Comparison of ENCODE assay signal across 1 cellular context in the genomic region with DNA sequence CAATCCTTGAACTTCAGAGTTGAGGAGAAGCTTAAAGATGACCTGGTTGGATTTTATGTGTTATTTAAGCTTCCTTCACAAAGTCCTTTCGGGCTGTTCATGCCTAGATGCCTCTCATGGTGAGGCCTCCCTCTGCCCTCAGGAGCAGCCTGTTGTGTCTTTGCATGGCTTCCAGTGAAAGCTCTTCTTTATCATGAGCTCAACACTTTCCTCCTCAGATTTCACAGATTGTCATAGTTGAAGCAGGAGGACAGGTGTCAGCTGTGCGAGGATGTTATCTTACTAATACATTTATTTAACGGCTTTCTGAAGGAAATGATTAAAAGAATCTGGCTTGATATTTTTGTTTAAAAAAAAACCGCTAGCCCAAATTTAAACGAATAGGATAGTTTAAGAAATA.
TF ChIP-seq lines count a peak whose summit lies in the region.

No MANE protein-coding gene starts in this region.

TF ChIP-seq in GM23338, 12 proteins besides CTCF, POLR2A, EP300 and RAD21 (continued from another document):
- TF ChIP-seq, protein P1, sequence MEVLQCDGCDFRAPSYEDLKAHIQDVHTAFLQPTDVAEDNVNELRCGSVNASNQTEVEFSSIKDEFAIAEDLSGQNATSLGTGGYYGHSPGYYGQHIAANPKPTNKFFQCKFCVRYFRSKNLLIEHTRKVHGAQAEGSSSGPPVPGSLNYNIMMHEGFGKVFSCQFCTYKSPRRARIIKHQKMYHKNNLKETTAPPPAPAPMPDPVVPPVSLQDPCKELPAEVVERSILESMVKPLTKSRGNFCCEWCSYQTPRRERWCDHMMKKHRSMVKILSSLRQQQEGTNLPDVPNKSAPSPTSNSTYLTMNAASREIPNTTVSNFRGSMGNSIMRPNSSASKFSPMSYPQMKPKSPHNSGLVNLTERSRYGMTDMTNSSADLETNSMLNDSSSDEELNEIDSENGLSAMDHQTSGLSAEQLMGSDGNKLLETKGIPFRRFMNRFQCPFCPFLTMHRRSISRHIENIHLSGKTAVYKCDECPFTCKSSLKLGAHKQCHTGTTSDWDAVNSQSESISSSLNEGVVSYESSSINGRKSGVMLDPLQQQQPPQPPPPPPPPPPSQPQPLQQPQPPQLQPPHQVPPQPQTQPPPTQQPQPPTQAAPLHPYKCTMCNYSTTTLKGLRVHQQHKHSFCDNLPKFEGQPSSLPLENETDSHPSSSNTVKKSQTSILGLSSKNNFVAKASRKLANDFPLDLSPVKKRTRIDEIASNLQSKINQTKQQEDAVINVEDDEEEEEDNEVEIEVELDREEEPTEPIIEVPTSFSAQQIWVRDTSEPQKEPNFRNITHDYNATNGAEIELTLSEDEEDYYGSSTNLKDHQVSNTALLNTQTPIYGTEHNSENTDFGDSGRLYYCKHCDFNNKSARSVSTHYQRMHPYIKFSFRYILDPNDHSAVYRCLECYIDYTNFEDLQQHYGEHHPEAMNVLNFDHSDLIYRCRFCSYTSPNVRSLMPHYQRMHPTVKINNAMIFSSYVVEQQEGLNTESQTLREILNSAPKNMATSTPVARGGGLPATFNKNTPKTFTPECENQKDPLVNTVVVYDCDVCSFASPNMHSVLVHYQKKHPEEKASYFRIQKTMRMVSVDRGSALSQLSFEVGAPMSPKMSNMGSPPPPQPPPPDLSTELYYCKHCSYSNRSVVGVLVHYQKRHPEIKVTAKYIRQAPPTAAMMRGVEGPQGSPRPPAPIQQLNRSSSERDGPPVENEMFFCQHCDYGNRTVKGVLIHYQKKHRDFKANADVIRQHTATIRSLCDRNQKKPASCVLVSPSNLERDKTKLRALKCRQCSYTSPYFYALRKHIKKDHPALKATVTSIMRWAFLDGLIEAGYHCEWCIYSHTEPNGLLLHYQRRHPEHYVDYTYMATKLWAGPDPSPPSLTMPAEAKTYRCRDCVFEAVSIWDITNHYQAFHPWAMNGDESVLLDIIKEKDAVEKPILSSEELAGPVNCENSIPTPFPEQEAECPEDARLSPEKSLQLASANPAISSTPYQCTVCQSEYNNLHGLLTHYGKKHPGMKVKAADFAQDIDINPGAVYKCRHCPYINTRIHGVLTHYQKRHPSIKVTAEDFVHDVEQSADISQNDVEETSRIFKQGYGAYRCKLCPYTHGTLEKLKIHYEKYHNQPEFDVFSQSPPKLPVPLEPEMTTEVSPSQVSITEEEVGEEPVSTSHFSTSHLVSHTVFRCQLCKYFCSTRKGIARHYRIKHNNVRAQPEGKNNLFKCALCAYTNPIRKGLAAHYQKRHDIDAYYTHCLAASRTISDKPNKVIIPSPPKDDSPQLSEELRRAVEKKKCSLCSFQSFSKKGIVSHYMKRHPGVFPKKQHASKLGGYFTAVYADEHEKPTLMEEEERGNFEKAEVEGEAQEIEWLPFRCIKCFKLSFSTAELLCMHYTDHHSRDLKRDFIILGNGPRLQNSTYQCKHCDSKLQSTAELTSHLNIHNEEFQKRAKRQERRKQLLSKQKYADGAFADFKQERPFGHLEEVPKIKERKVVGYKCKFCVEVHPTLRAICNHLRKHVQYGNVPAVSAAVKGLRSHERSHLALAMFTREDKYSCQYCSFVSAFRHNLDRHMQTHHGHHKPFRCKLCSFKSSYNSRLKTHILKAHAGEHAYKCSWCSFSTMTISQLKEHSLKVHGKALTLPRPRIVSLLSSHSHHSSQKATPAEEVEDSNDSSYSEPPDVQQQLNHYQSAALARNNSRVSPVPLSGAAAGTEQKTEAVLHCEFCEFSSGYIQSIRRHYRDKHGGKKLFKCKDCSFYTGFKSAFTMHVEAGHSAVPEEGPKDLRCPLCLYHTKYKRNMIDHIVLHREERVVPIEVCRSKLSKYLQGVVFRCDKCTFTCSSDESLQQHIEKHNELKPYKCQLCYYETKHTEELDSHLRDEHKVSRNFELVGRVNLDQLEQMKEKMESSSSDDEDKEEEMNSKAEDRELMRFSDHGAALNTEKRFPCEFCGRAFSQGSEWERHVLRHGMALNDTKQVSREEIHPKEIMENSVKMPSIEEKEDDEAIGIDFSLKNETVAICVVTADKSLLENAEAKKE (CRISPR knock-in tag; IDR thresholded peaks at IDR 0.05) = no peak
- TF ChIP-seq, protein P2, sequence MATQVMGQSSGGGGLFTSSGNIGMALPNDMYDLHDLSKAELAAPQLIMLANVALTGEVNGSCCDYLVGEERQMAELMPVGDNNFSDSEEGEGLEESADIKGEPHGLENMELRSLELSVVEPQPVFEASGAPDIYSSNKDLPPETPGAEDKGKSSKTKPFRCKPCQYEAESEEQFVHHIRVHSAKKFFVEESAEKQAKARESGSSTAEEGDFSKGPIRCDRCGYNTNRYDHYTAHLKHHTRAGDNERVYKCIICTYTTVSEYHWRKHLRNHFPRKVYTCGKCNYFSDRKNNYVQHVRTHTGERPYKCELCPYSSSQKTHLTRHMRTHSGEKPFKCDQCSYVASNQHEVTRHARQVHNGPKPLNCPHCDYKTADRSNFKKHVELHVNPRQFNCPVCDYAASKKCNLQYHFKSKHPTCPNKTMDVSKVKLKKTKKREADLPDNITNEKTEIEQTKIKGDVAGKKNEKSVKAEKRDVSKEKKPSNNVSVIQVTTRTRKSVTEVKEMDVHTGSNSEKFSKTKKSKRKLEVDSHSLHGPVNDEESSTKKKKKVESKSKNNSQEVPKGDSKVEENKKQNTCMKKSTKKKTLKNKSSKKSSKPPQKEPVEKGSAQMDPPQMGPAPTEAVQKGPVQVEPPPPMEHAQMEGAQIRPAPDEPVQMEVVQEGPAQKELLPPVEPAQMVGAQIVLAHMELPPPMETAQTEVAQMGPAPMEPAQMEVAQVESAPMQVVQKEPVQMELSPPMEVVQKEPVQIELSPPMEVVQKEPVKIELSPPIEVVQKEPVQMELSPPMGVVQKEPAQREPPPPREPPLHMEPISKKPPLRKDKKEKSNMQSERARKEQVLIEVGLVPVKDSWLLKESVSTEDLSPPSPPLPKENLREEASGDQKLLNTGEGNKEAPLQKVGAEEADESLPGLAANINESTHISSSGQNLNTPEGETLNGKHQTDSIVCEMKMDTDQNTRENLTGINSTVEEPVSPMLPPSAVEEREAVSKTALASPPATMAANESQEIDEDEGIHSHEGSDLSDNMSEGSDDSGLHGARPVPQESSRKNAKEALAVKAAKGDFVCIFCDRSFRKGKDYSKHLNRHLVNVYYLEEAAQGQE (IDR thresholded peaks at IDR 0.05; ENCODE audit: unreplicated experiment) = no peak
- TF ChIP-seq STAT1 (IDR thresholded peaks at IDR 0.05; ENCODE audit: unreplicated experiment) (no peak), POLR2AphosphoS5 (IDR thresholded peaks at IDR 0.05; ENCODE audit: low read depth) (no peak)
- TF ChIP-seq, protein P3, sequence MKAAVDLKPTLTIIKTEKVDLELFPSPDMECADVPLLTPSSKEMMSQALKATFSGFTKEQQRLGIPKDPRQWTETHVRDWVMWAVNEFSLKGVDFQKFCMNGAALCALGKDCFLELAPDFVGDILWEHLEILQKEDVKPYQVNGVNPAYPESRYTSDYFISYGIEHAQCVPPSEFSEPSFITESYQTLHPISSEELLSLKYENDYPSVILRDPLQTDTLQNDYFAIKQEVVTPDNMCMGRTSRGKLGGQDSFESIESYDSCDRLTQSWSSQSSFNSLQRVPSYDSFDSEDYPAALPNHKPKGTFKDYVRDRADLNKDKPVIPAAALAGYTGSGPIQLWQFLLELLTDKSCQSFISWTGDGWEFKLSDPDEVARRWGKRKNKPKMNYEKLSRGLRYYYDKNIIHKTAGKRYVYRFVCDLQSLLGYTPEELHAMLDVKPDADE (IDR thresholded peaks at IDR 0.05) = no peak
